In the genomic region with DNA sequence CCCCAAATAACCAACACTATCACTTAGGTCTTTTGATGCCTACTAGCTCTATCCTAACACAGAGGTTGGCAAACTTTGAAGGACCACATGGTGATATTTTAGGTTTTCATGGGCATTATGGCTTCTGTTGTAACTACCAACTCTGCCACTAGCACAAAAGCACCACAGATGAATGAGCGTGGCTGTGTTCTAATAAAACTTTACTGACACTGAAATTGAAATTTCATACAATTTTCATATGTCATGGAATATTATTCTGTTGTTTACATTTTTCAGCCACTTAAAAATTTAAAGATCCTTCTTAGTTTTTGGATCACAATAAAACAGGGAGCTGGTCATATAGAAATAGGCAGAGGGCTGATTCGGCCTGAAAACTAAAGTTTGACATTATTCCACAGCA, we compare ENCODE assay signal across 29 cellular contexts.
"Had no signal": no experiment of that assay in that cellular context is flagged by ENCODE, and none has a peak within 500 bp of the region (broad histone marks: within the 10 kb centered on the region; RNA-seq: fewer than 3 reads in every experiment).

No MANE protein-coding gene starts in this region.

- ATAC-seq: stimulated activated effector memory CD8-positive, alpha-beta T cell treated with anti-CD3 and anti-CD28 coated beads, Interleukin-12 subunit alpha, Interleukin-12 subunit beta, amount 100 ng/mL, for 72 hours; stimulated activated memory B cell treated with anti-CD40 and anti-IgM and Interleukin-4, amounts not matched to agents 10 μg/mL and 1 μg/mL and 100 μg/mL, for 72 hours; stimulated activated naive B cell treated with anti-CD40 and anti-IgM and Interleukin-4, amounts not matched to agents 10 μg/mL and 1 μg/mL and 100 μg/mL, for 72 hours; stimulated activated naive CD8-positive, alpha-beta T cell treated with anti-CD3 and anti-CD28 coated beads, Interleukin-15, amount 100 ng/mL, for 72 hours; stimulated activated naive CD8-positive, alpha-beta T cell treated with anti-CD3 and anti-CD28 coated beads, Interleukin-15, Interleukin-2, amounts not matched to agents 100 U/mL and 50 U/mL, for 24 hours; upper lobe of right lung had no signal

- DNase-seq: stimulated activated CD4-positive, alpha-beta T cell treated with anti-CD3 and anti-CD28 coated beads, Interleukin-2, amount 100 ng/mL, for 48 hours; stimulated activated CD4-positive, alpha-beta T cell treated with anti-CD3 and anti-CD28 coated beads, Interleukin-4, amount 100 ng/mL, for 1 hour; stimulated activated CD4-positive, alpha-beta T cell treated with anti-CD3 and anti-CD28 coated beads, Interleukin-4, amount 100 ng/mL, for 24 hours; stimulated activated CD4-positive, alpha-beta T cell treated with anti-CD3 and anti-CD28 coated beads, Interleukin-4, amount 100 ng/mL, for 4 hours; stimulated activated CD8-positive, alpha-beta memory T cell treated with anti-CD3 and anti-CD28 coated beads, Interleukin-4, amount 100 ng/mL, for 48 hours; stimulated activated naive B cell treated with anti-CD40 and anti-IgM and Interleukin-4, amounts not matched to agents 10 μg/mL and 1 μg/mL and 100 μg/mL, for 72 hours; stimulated activated naive CD4-positive, alpha-beta T cell; stimulated activated naive CD4-positive, alpha-beta T cell treated with Interleukin-2 at 50 U/mL for 16 hours; stimulated activated naive CD8-positive, alpha-beta T cell treated with anti-CD3 and anti-CD28 coated beads, Interleukin-15, amount 100 ng/mL, for 72 hours; stimulated activated naive CD8-positive, alpha-beta T cell treated with anti-CD3 and anti-CD28 coated beads, Interleukin-15, Interleukin-2, amounts not matched to agents 100 U/mL and 50 U/mL, for 24 hours; stomach; substantia nigra; testis; thyroid gland; tibial artery; transverse colon; trophoblast cell; upper lobe of left lung; upper lobe of right lung; uterus had no signal

- FAIRE-seq: urothelium cell line had no signal

- H3K27ac ChIP-seq: stomach, suprapubic skin, testis, thoracic aorta, thyroid gland, tibial artery, tibial nerve, transverse colon, upper lobe of left lung, upper lobe of right lung, uterus, vagina had no signal

- H3K4me3 ChIP-seq: stomach, suprapubic skin, testis, thoracic aorta, thyroid gland, tibial artery, tibial nerve, transverse colon, upper lobe of left lung, upper lobe of right lung, uterus, vagina had no signal

- H3K9me3 ChIP-seq: stomach, suprapubic skin, testis, thoracic aorta, thyroid gland, tibial artery, tibial nerve, transverse colon, upper lobe of left lung, upper lobe of right lung, uterus, vagina had no signal

- H3K4me3 Mint-ChIP-seq: stimulated activated effector memory CD8-positive, alpha-beta T cell treated with anti-CD3 and anti-CD28 coated beads, Interleukin-12 subunit alpha, Interleukin-12 subunit beta, amount 100 ng/mL, for 72 hours; stimulated activated memory B cell treated with anti-CD40 and anti-IgM and Interleukin-4, amounts not matched to agents 10 μg/mL and 1 μg/mL and 100 μg/mL, for 72 hours; stimulated activated naive B cell treated with anti-CD40 and anti-IgM and Interleukin-4, amounts not matched to agents 10 μg/mL and 1 μg/mL and 100 μg/mL, for 72 hours; stimulated activated naive CD8-positive, alpha-beta T cell treated with anti-CD3 and anti-CD28 coated beads, Interleukin-15, amount 100 ng/mL, for 72 hours; stimulated activated naive CD8-positive, alpha-beta T cell treated with anti-CD3 and anti-CD28 coated beads, Interleukin-15, Interleukin-2, amounts not matched to agents 100 ng/mL and 50 ng/mL, for 24 hours; type B pancreatic cell had no signal

- H3K9me3 Mint-ChIP-seq: stimulated activated effector memory CD8-positive, alpha-beta T cell treated with anti-CD3 and anti-CD28 coated beads, Interleukin-12 subunit alpha, Interleukin-12 subunit beta, amount 100 ng/mL, for 72 hours; stimulated activated memory B cell treated with anti-CD40 and anti-IgM and Interleukin-4, amounts not matched to agents 10 μg/mL and 1 μg/mL and 100 μg/mL, for 72 hours; stimulated activated naive B cell treated with anti-CD40 and anti-IgM and Interleukin-4, amounts not matched to agents 10 μg/mL and 1 μg/mL and 100 μg/mL, for 72 hours; stimulated activated naive CD8-positive, alpha-beta T cell treated with anti-CD3 and anti-CD28 coated beads, Interleukin-15, amount 100 ng/mL, for 72 hours; stimulated activated naive CD8-positive, alpha-beta T cell treated with anti-CD3 and anti-CD28 coated beads, Interleukin-15, Interleukin-2, amounts not matched to agents 100 ng/mL and 50 ng/mL, for 24 hours; type B pancreatic cell had no signal

- H3K27me3 ChIP-seq: testis, thyroid gland, tibial nerve, upper lobe of left lung, upper lobe of right lung, uterus, vagina had no signal

- H3K4me1 Mint-ChIP-seq: stimulated activated effector memory CD8-positive, alpha-beta T cell treated with anti-CD3 and anti-CD28 coated beads, Interleukin-12 subunit alpha, Interleukin-12 subunit beta, amount 100 ng/mL, for 72 hours; stimulated activated memory B cell treated with anti-CD40 and anti-IgM and Interleukin-4, amounts not matched to agents 10 μg/mL and 1 μg/mL and 100 μg/mL, for 72 hours; stimulated activated naive B cell treated with anti-CD40 and anti-IgM and Interleukin-4, amounts not matched to agents 10 μg/mL and 1 μg/mL and 100 μg/mL, for 72 hours; stimulated activated naive CD8-positive, alpha-beta T cell treated with anti-CD3 and anti-CD28 coated beads, Interleukin-15, amount 100 ng/mL, for 72 hours had no signal

- H3K4me1 ChIP-seq: stomach, suprapubic skin, testis, thyroid gland, tibial artery, transverse colon, upper lobe of left lung, upper lobe of right lung, uterus, vagina had no signal

- H3K36me3 Mint-ChIP-seq: stimulated activated effector memory CD8-positive, alpha-beta T cell treated with anti-CD3 and anti-CD28 coated beads, Interleukin-12 subunit alpha, Interleukin-12 subunit beta, amount 100 ng/mL, for 72 hours; stimulated activated memory B cell treated with anti-CD40 and anti-IgM and Interleukin-4, amounts not matched to agents 10 μg/mL and 1 μg/mL and 100 μg/mL, for 72 hours; stimulated activated naive B cell treated with anti-CD40 and anti-IgM and Interleukin-4, amounts not matched to agents 10 μg/mL and 1 μg/mL and 100 μg/mL, for 72 hours; type B pancreatic cell had no signal

- H3K27ac Mint-ChIP-seq: stimulated activated effector memory CD8-positive, alpha-beta T cell treated with anti-CD3 and anti-CD28 coated beads, Interleukin-12 subunit alpha, Interleukin-12 subunit beta, amount 100 ng/mL, for 72 hours; stimulated activated memory B cell treated with anti-CD40 and anti-IgM and Interleukin-4, amounts not matched to agents 10 μg/mL and 1 μg/mL and 100 μg/mL, for 72 hours; stimulated activated naive B cell treated with anti-CD40 and anti-IgM and Interleukin-4, amounts not matched to agents 10 μg/mL and 1 μg/mL and 100 μg/mL, for 72 hours; stimulated activated naive CD8-positive, alpha-beta T cell treated with anti-CD3 and anti-CD28 coated beads, Interleukin-15, amount 100 ng/mL, for 72 hours; stimulated activated naive CD8-positive, alpha-beta T cell treated with anti-CD3 and anti-CD28 coated beads, Interleukin-15, Interleukin-2, amounts not matched to agents 100 ng/mL and 50 ng/mL, for 24 hours; type B pancreatic cell had no signal

- H3K36me3 ChIP-seq: stomach, suprapubic skin, thoracic aorta, thyroid gland, tibial artery, tibial nerve, transverse colon, upper lobe of left lung, upper lobe of right lung, uterus, vagina had no signal

- H3K27me3 Mint-ChIP-seq: stimulated activated memory B cell treated with anti-CD40 and anti-IgM and Interleukin-4, amounts not matched to agents 10 μg/mL and 1 μg/mL and 100 μg/mL, for 72 hours; stimulated activated naive CD8-positive, alpha-beta T cell treated with anti-CD3 and anti-CD28 coated beads, Interleukin-15, amount 100 ng/mL, for 72 hours; type B pancreatic cell had no signal
